18 cellular contexts compared by ENCODE assay signal in the genomic region with DNA sequence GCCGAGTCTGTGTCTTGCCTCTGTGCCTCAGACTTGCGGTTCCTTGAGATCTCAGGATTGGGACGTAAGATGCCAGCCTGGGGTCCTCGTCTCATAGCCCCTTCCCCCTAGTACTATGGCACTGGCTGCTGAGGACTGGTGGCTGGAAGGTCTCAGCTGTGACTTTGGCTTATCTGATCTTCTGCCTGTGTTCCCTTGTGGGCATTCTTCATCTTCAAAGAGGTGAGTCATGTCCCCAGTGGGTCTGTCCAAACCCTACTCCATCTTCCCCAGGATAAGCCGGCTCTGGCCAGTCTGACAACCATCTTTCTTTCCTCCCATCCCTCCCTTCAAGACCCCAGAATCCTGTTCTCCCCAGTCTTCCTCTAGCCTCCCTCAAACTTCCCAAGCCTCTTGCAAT. TPM values are rescaled to one million over a fixed set of nuclear protein-coding genes. Genes with fewer than 3 reads are reported as not detected.
DNase-seq lines count a peak whose midpoint lies in the region; ATAC-seq and TF ChIP-seq lines count a peak whose summit lies in the region.
"Had no signal": no experiment of that assay in that cellular context is flagged by ENCODE, and none has a peak within 500 bp of the region (broad histone marks: within the 10 kb centered on the region; RNA-seq: fewer than 3 reads in every experiment).

No MANE protein-coding gene starts in this region.

- CTCF ChIA-PET in activated CD8-positive, alpha-beta T cell treated with anti-CD3 and anti-CD28 coated beads for 36 hours (lab: Charles Lee): interaction anchor here (3.2 kb wide), 1 partner anchor 10 kb away, joined by 27 read pairs; no protein-coding TSS in a partner anchor

- no peaks in the 10 kb centered on the region for H3K36me3 ChIP-seq in GM23338 (ENCODE audit: insufficient read depth)
- H3K36me3 ChIP-seq in neural progenitor cell: no peaks in the 10 kb centered on the region

- H3K9ac ChIP-seq in neural progenitor cell: no peak overlapping the region

- H3K79me2 ChIP-seq in GM23338 (replicated peaks; ENCODE audit: insufficient read depth) (no peaks in the 10 kb centered on the region), neural progenitor cell (ENCODE audit: low read depth) (no peaks in the 10 kb centered on the region)

- H3K4me3 Mint-ChIP-seq in activated T-cell treated with anti-CD3 and anti-CD28 coated beads, Interleukin-2, amount 50 U/mL, for 24 hours: peak overlapping the region; percentile 32
- no peak overlapping the region for H3K4me3 Mint-ChIP-seq in GM23338
- peak overlapping the region; percentile 72 for H3K4me3 Mint-ChIP-seq in activated CD8-positive, alpha-beta T cell treated with anti-CD3 and anti-CD28 coated beads for 36 hours
- peak overlapping the region; percentile 12 for H3K4me3 Mint-ChIP-seq in neural progenitor cell
- H3K4me3 Mint-ChIP-seq in naive thymus-derived CD8-positive, alpha-beta T cell: peak overlapping the region in 3 of 10 donors; percentile 2 to 36 (median 18)

- no peak overlapping the region for H2AFZ ChIP-seq in GM23338
- H2AFZ ChIP-seq in neural progenitor cell (replicated peaks): no peak overlapping the region

- H3K27ac Mint-ChIP-seq in activated T-cell treated with anti-CD3 and anti-CD28 coated beads, Interleukin-2, amount 50 U/mL, for 24 hours: no peak overlapping the region
- H3K27ac Mint-ChIP-seq in GM23338: no peak overlapping the region
- H3K27ac Mint-ChIP-seq in activated CD8-positive, alpha-beta T cell treated with anti-CD3 and anti-CD28 coated beads for 36 hours: no peak overlapping the region
- no peak overlapping the region for H3K27ac Mint-ChIP-seq in neural progenitor cell
- H3K27ac Mint-ChIP-seq in naive thymus-derived CD8-positive, alpha-beta T cell: peak overlapping the region in 4 of 10 donors; percentile 45 to 72 (median 58)

- H3F3A ChIP-seq in GM23338 (replicated peaks; ENCODE audit: low read depth): no peaks in the 10 kb centered on the region
- peaks cover 10% of the 10 kb centered on the region for H3F3A ChIP-seq in neural progenitor cell (ENCODE audit: low read depth)

- H3K4me1 ChIP-seq in GM23338 (ENCODE audit: insufficient read depth): peaks cover 7% of the 10 kb centered on the region; the same call in 1 of the 2 replicates
- peaks cover 8% of the 10 kb centered on the region for H3K4me1 ChIP-seq in neural progenitor cell

- H3K27ac ChIP-seq in GM23338 (ENCODE audit: low read depth): no peak overlapping the region
- H3K27ac ChIP-seq in neural progenitor cell: no peak overlapping the region
- H3K27ac ChIP-seq: epithelial cell of prostate had no signal

- TF ChIP-seq CTCF in GM23338 (conservative IDR thresholded peaks at IDR 0.05; ENCODE audit: low read depth in 2 of 2): no peak
- no peak for TF ChIP-seq CTCF in activated CD8-positive, alpha-beta T cell treated with anti-CD3 and anti-CD28 coated beads for 36 hours (IDR thresholded peaks at IDR 0.05)
- TF ChIP-seq CTCF in neural progenitor cell (IDR thresholded peaks at IDR 0.05): no peak

- ATAC-seq in GM23338: no peak
- no peak for ATAC-seq in activated CD8-positive, alpha-beta T cell treated with anti-CD3 and anti-CD28 coated beads for 36 hours
- ATAC-seq in naive thymus-derived CD8-positive, alpha-beta T cell: no peak

- intact Hi-C loops in activated CD8-positive, alpha-beta T cell treated with anti-CD3 and anti-CD28 coated beads for 36 hours (cut with micrococcal nuclease): loop anchor here (5.0 kb wide), 1 partner anchor 63 kb away; no protein-coding TSS in a partner anchor

- H3K4me1 Mint-ChIP-seq in activated T-cell treated with anti-CD3 and anti-CD28 coated beads, Interleukin-2, amount 50 U/mL, for 24 hours (ENCODE audit: low read depth): peaks cover 20% of the 10 kb centered on the region
- H3K4me1 Mint-ChIP-seq in GM23338 (peaks cover 9% of the 10 kb centered on the region), neural progenitor cell (peaks cover 18% of the 10 kb centered on the region)
- peaks cover 24% of the 10 kb centered on the region for H3K4me1 Mint-ChIP-seq in activated CD8-positive, alpha-beta T cell treated with anti-CD3 and anti-CD28 coated beads for 36 hours (ENCODE audit: low read depth)
- peaks cover 23 to 51% (median 32%) of the 10 kb centered on the region in 4 donors for H3K4me1 Mint-ChIP-seq in naive thymus-derived CD8-positive, alpha-beta T cell

- H3K4me3 ChIP-seq in GM23338 (peak overlapping the region; percentile 51; the same call in 1 of the 2 replicates), neural progenitor cell (no peak overlapping the region)

- no peak for DNase-seq in activated T-cell treated with anti-CD3 and anti-CD28 coated beads, Interleukin-2, amount 50 U/mL, for 24 hours
- no peak for DNase-seq in activated T-cell treated with anti-CD3 and anti-CD28 coated beads, Interleukin-2, amount 50 U/mL, for 1 hour
- DNase-seq in GM23338 (ENCODE audit: low spot score) (no peak), neural progenitor cell (ENCODE audit: low spot score) (no peak), NCI-H187 treated with DMSO at 0.1 percent for 48 hours (lab: John Stamatoyannopoulos, UW) (no peak)
- DNase-seq in activated CD8-positive, alpha-beta T cell treated with anti-CD3 and anti-CD28 coated beads for 36 hours: no peak
- no peak for DNase-seq in central memory CD4-positive, alpha-beta T cell
- DNase-seq in naive thymus-derived CD8-positive, alpha-beta T cell: no peak
- DNase-seq: activated CD4-positive, alpha-beta T cell treated with anti-CD3 and anti-CD28 coated beads, Interleukin-2, amount 50 U/mL, for 4 hours; dermis blood vessel endothelial cell; DMS79; IMR-90; NCI-H2029 treated with DMSO at 0.1 percent for 48 hours; NCI-H446 treated with DMSO at 0.1 percent for 48 hours; spleen; stimulated activated CD4-positive, alpha-beta T cell treated with anti-CD3 and anti-CD28 coated beads, Interleukin-4, amount 100 ng/mL, for 4 hours had no signal

- H3K9me3 ChIP-seq in neural progenitor cell (ENCODE audit: low read depth): no peaks in the 10 kb centered on the region
- H3K9me3 ChIP-seq: spleen had no signal

- H4K20me1 ChIP-seq in GM23338 (replicated peaks; ENCODE audit: insufficient read depth): no peaks in the 10 kb centered on the region
- no peaks in the 10 kb centered on the region for H4K20me1 ChIP-seq in neural progenitor cell (ENCODE audit: low read depth)

- H3K4me2 ChIP-seq in GM23338 (no peak overlapping the region), neural progenitor cell (no peak overlapping the region)

- no peaks in the 10 kb centered on the region for H3K27me3 Mint-ChIP-seq in activated T-cell treated with anti-CD3 and anti-CD28 coated beads, Interleukin-2, amount 50 U/mL, for 24 hours
- H3K27me3 Mint-ChIP-seq in GM23338 (ENCODE audit: insufficient read depth, low read depth, poor library complexity) (peaks cover 21% of the 10 kb centered on the region), neural progenitor cell (ENCODE audit: insufficient read depth, low read depth) (peaks cover 9% of the 10 kb centered on the region)
- H3K27me3 Mint-ChIP-seq in activated CD8-positive, alpha-beta T cell treated with anti-CD3 and anti-CD28 coated beads for 36 hours: no peaks in the 10 kb centered on the region
- no peaks in the 10 kb centered on the region for H3K27me3 Mint-ChIP-seq in naive thymus-derived CD8-positive, alpha-beta T cell

- no peaks in the 10 kb centered on the region for H3K36me3 Mint-ChIP-seq in activated T-cell treated with anti-CD3 and anti-CD28 coated beads, Interleukin-2, amount 50 U/mL, for 24 hours (ENCODE audit: low read depth)
- no peaks in the 10 kb centered on the region for H3K36me3 Mint-ChIP-seq in GM23338 (ENCODE audit: low read depth)
- no peaks in the 10 kb centered on the region for H3K36me3 Mint-ChIP-seq in activated CD8-positive, alpha-beta T cell treated with anti-CD3 and anti-CD28 coated beads for 36 hours (ENCODE audit: low read depth)
- H3K36me3 Mint-ChIP-seq in neural progenitor cell: no peaks in the 10 kb centered on the region
- H3K36me3 Mint-ChIP-seq in naive thymus-derived CD8-positive, alpha-beta T cell: no peaks in the 10 kb centered on the region

- no peaks in the 10 kb centered on the region for H3K9me3 Mint-ChIP-seq in activated T-cell treated with anti-CD3 and anti-CD28 coated beads, Interleukin-2, amount 50 U/mL, for 24 hours
- no peaks in the 10 kb centered on the region for H3K9me3 Mint-ChIP-seq in GM23338
- no peaks in the 10 kb centered on the region for H3K9me3 Mint-ChIP-seq in activated CD8-positive, alpha-beta T cell treated with anti-CD3 and anti-CD28 coated beads for 36 hours
- H3K9me3 Mint-ChIP-seq in neural progenitor cell: no peaks in the 10 kb centered on the region
- no peaks in the 10 kb centered on the region for H3K9me3 Mint-ChIP-seq in naive thymus-derived CD8-positive, alpha-beta T cell

- POLR2A ChIA-PET in activated CD8-positive, alpha-beta T cell treated with anti-CD3 and anti-CD28 coated beads for 36 hours (lab: Charles Lee): interaction anchor here (1.1 to 1.4 kb wide), 2 partner anchors 20 to 89 kb away, joined by 3 read pairs; partner anchors contain the start of gene TUFM
- POLR2A ChIA-PET in naive thymus-derived CD8-positive, alpha-beta T cell (lab: Charles Lee): interaction anchor here (0.6 kb wide), 1 partner anchor 8 kb away, joined by 4 read pairs; no protein-coding TSS in a partner anchor

- H3K9me2 ChIP-seq in GM23338 (ENCODE audit: insufficient read depth): no peaks in the 10 kb centered on the region

- H3K27me3 ChIP-seq in GM23338 (ENCODE audit: insufficient read depth) (no peaks in the 10 kb centered on the region), neural progenitor cell (no peaks in the 10 kb centered on the region)
- H3K27me3 ChIP-seq: spleen had no signal

RNA-seq across cellular contexts. Expression of gene CD19, which starts 3.6 kb away (rescaled TPM):
- 0.83 TPM in 1 of 2 replicates, not detected in the other for total RNA-seq in GM23338 (2014; rRNA removed; shearing (Covaris generic))
- polyA plus RNA-seq in GM23338 (2016; fragmentation: Nextera tagmentation; extraction: Ambion mirVana): 1.9 and 2.3 TPM in 2 replicates
- total RNA-seq in activated CD8-positive, alpha-beta T cell treated with anti-CD3 and anti-CD28 coated beads for 36 hours: 1 to 10 TPM; 1.1 to 1.3 TPM
- 0.15 TPM in 1 of 2 replicates, not detected in the other for total RNA-seq in neural progenitor cell (ENCODE audit: low replicate concordance)
- total RNA-seq in naive thymus-derived CD8-positive, alpha-beta T cell: 1 to 10 TPM; 6.9 to 7.6 TPM
- under 1 TPM; 0.17 to 0.19 (median 0.19) TPM for polyA plus RNA-seq in naive thymus-derived CD8-positive, alpha-beta T cell
- total RNA-seq: A673, dermis blood vessel endothelial cell, IMR-90 had no signal
- polyA plus RNA-seq: IMR-90 had no signal

RNA-seq across cellular contexts. Expression of gene RABEP2, which starts 10.3 kb away (rescaled TPM):
- 25.2 and 27.2 TPM in 2 replicates for total RNA-seq in GM23338 (2014; rRNA removed; shearing (Covaris generic))
- 11.8 and 13.0 TPM in 2 replicates for polyA plus RNA-seq in GM23338 (2016; fragmentation: Nextera tagmentation; extraction: Ambion mirVana)
- total RNA-seq in activated CD8-positive, alpha-beta T cell treated with anti-CD3 and anti-CD28 coated beads for 36 hours: 10 to 100 TPM; 13.1 to 14.0 TPM
- total RNA-seq in neural progenitor cell (ENCODE audit: low replicate concordance): 9.1 and 22.0 TPM in 2 replicates
- 10 to 100 TPM; 34.1 to 35.7 TPM for total RNA-seq in naive thymus-derived CD8-positive, alpha-beta T cell
- polyA plus RNA-seq in naive thymus-derived CD8-positive, alpha-beta T cell: 1 to 10 TPM; 2.8 to 6.5 (median 3.0) TPM

RNA-seq across cellular contexts. Expression of gene NFATC2IP, which starts 15.4 kb away (rescaled TPM):
- 64.2 and 65.4 TPM in 2 replicates for total RNA-seq in GM23338 (2014; rRNA removed; shearing (Covaris generic))
- polyA plus RNA-seq in GM23338 (2016; fragmentation: Nextera tagmentation; extraction: Ambion mirVana): 22.8 and 23.5 TPM in 2 replicates
- 10 to 100 TPM; 63.8 to 71.8 TPM for total RNA-seq in activated CD8-positive, alpha-beta T cell treated with anti-CD3 and anti-CD28 coated beads for 36 hours
- 33.2 and 58.4 TPM in 2 replicates for total RNA-seq in neural progenitor cell (ENCODE audit: low replicate concordance)
- total RNA-seq in naive thymus-derived CD8-positive, alpha-beta T cell: 100 to 1,000 TPM; 112 to 116 TPM
- 10 to 100 TPM; 22.8 to 30.2 (median 28.7) TPM for polyA plus RNA-seq in naive thymus-derived CD8-positive, alpha-beta T cell

RNA-seq across cellular contexts. Expression of gene SPNS1, which starts 39.2 kb away (rescaled TPM):
- total RNA-seq in GM23338 (2014; rRNA removed; shearing (Covaris generic)): 30.0 and 48.5 TPM in 2 replicates
- 37.2 and 38.0 TPM in 2 replicates for polyA plus RNA-seq in GM23338 (2016; fragmentation: Nextera tagmentation; extraction: Ambion mirVana)
- 10 to 100 TPM; 14.6 to 18.2 TPM for total RNA-seq in activated CD8-positive, alpha-beta T cell treated with anti-CD3 and anti-CD28 coated beads for 36 hours
- total RNA-seq in neural progenitor cell (ENCODE audit: low replicate concordance): 11.6 and 31.8 TPM in 2 replicates
- total RNA-seq in naive thymus-derived CD8-positive, alpha-beta T cell: 10 to 100 TPM; 38.1 to 45.0 TPM
- 10 to 100 TPM; 12.7 to 29.7 (median 24.9) TPM for polyA plus RNA-seq in naive thymus-derived CD8-positive, alpha-beta T cell

RNA-seq across cellular contexts. Expression of gene LAT, which starts 49.5 kb away (rescaled TPM):
- 0.19 and 2.4 TPM in 2 replicates for total RNA-seq in GM23338 (2014; rRNA removed; shearing (Covaris generic))
- polyA plus RNA-seq in GM23338 (2016; fragmentation: Nextera tagmentation; extraction: Ambion mirVana): 1.3 and 2.2 TPM in 2 replicates
- total RNA-seq in activated CD8-positive, alpha-beta T cell treated with anti-CD3 and anti-CD28 coated beads for 36 hours: 100 to 1,000 TPM; 193 to 206 TPM
- total RNA-seq in neural progenitor cell (ENCODE audit: low replicate concordance): 2.9 TPM in 1 of 2 replicates, not detected in the other
- 100 to 1,000 TPM; 352 to 353 TPM for total RNA-seq in naive thymus-derived CD8-positive, alpha-beta T cell
- 100 to 1,000 TPM; 255 to 308 (median 288) TPM for polyA plus RNA-seq in naive thymus-derived CD8-positive, alpha-beta T cell
